In genomic region chr10:103869336-103869735, GRCh38 we compare ENCODE assay signal across 16 cellular contexts.
"Had no signal": no experiment of that assay in that cellular context is flagged by ENCODE, and none has a peak within 500 bp of the region (broad histone marks: within the 10 kb centered on the region; RNA-seq: fewer than 3 reads in every experiment).

No MANE protein-coding gene starts in this region.

- H3K4me3 Mint-ChIP-seq: dendritic cell treated with granulocyte-macrophage colony-stimulating factor and Interleukin-4, amounts not matched to agents 40 ng/mL and 50 ng/mL, for 4 days; natural killer cell; neural crest cell; stimulated activated naive CD8-positive, alpha-beta T cell treated with anti-CD3 and anti-CD28 coated beads, Interleukin-15, Interleukin-2, amounts not matched to agents 100 ng/mL and 50 ng/mL, for 24 hours had no signal

- H3K36me3 ChIP-seq: ovary, uterus had no signal

- DNase-seq: erythroblast; heart left ventricle; hippocampal formation; kidney glomerular epithelial cell; natural killer cell; ovary; right cardiac atrium; small intestine; stimulated activated CD4-positive, alpha-beta T cell treated with anti-CD3 and anti-CD28 coated beads, Interleukin-12 subunit alpha, Interleukin-12 subunit beta, amount 100 ng/mL, for 4 hours; upper lobe of left lung; uterus had no signal

- H3K4me1 ChIP-seq: uterus had no signal

- H3K27me3 Mint-ChIP-seq: stimulated activated naive CD8-positive, alpha-beta T cell treated with anti-CD3 and anti-CD28 coated beads, Interleukin-15, Interleukin-2, amounts not matched to agents 100 ng/mL and 50 ng/mL, for 24 hours had no signal

- H3K27ac ChIP-seq: heart left ventricle, ovary, tibial artery, upper lobe of left lung, uterus had no signal

- H3K9me3 ChIP-seq: ovary had no signal

- H3K9me3 Mint-ChIP-seq: stimulated activated naive CD8-positive, alpha-beta T cell treated with anti-CD3 and anti-CD28 coated beads, Interleukin-15, Interleukin-2, amounts not matched to agents 100 ng/mL and 50 ng/mL, for 24 hours had no signal

- H3K36me3 Mint-ChIP-seq: natural killer cell had no signal

- ATAC-seq: heart left ventricle, natural killer cell, right cardiac atrium had no signal

- H3K4me1 Mint-ChIP-seq: natural killer cell, neural crest cell had no signal

- H3K27me3 ChIP-seq: heart left ventricle, ovary, tibial artery, upper lobe of left lung, uterus had no signal

- H3K27ac Mint-ChIP-seq: dendritic cell treated with granulocyte-macrophage colony-stimulating factor and Interleukin-4, amounts not matched to agents 40 ng/mL and 50 ng/mL, for 4 days; progenitor cell of endocrine pancreas; stimulated activated naive CD8-positive, alpha-beta T cell treated with anti-CD3 and anti-CD28 coated beads, Interleukin-15, Interleukin-2, amounts not matched to agents 100 ng/mL and 50 ng/mL, for 24 hours had no signal

- H3K4me3 ChIP-seq: heart left ventricle, ovary, tibial artery, upper lobe of left lung, uterus had no signal
